ENCODE assay signal across 15 cellular contexts in the genomic region with DNA sequence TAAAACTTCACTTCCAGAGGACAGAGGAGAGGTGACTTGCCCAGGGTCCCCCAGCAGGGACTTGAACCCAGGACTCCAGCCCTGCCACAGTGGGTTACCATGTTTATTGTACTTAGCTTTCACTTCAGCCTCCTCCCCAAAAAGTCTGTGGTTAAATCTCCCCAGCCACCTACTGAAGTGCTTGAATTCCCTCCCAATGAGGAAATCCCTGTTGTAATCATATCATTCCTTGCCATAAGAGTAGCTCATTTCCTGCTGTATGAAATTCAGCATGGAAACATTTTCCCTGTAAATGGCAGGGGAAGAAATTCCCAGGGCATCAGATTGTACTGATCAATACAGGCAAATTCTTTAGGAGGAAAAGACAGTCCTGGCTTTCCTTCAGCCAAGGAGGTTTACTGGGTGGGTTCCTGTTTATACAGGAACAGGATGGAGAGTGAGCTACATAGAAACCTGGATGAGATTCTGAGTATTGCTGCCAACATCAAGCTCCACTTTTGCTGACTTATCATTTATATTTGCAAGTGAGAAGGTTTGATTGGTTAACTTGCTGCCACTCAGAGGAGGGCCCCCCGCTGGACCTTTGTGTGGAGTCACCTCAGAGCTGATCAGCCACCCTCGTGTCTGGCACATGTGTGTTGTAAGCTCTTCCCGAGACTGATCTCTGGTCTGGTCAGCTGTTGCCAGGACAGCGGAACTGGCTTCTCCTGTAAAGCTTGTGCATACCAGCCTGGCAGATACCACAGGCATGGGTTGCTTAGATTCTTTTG. TPM values are rescaled to one million over a fixed set of nuclear protein-coding genes. Genes with fewer than 3 reads are reported as not detected.
DNase-seq lines count a peak whose midpoint lies in the region; ATAC-seq, FAIRE-seq and TF ChIP-seq lines count a peak whose summit lies in the region.
"Had no signal": no experiment of that assay in that cellular context is flagged by ENCODE, and none has a peak within 500 bp of the region (broad histone marks: within the 10 kb centered on the region; RNA-seq: fewer than 3 reads in every experiment).

No MANE protein-coding gene starts in this region.

- no peak for FAIRE-seq in HepG2 (lab: Jason Lieb, UNC)

- H3K27me3 Mint-ChIP-seq in activated CD4-positive, alpha-beta T cell treated with anti-CD3 and anti-CD28 coated beads, Interleukin-2, amount 10 ng/mL, durations not matched to agents 24 days and 14 days, result peaks cover 28% of the 10 kb centered on the region

- no peak overlapping the region for H2AFZ ChIP-seq in HepG2 (ENCODE audit: low read length)

- peaks cover 21% of the 10 kb centered on the region for H3K4me1 ChIP-seq in HepG2 (ENCODE audit: insufficient read depth, low read length)
- H3K4me1 ChIP-seq: tibial artery had no signal

- TF ChIP-seq POLR2A in HepG2 (IDR thresholded peaks at IDR 0.05; ENCODE audit: insufficient read depth in 1 of 2, low read depth in 2 of 2, low read length in 2 of 2), result no peak

- no peaks in the 10 kb centered on the region for H3K36me3 Mint-ChIP-seq in activated CD4-positive, alpha-beta T cell treated with anti-CD3 and anti-CD28 coated beads, Interleukin-2, amount 10 ng/mL, durations not matched to agents 24 days and 14 days (ENCODE audit: low read depth)

- TF ChIP-seq EP300 in HepG2 (IDR thresholded peaks at IDR 0.05; ENCODE audit: low read depth in 2 of 2, low read length in 2 of 2) (0 out of 4 replicates have a peak, but pooled peaks of 1 of the 2 experiments have one; percentile 18), HepG2 (CRISPR knock-in tag; IDR thresholded peaks at IDR 0.05; ENCODE audit: borderline replicate concordance) (peak; percentile 31; the same call in 1 of the 2 replicates)

- H3K27ac ChIP-seq in HepG2 (ENCODE audit: extremely low read length, insufficient read depth, low read length), result no peak overlapping the region
- H3K27ac ChIP-seq: skin epidermis, tibial artery had no signal

- DNase-seq in AG04449 (ENCODE audit: low read depth, low spot score), result peak; percentile 33
- peak; percentile 61 for DNase-seq in LHCN-M2 (ENCODE audit: low read depth)
- DNase-seq in dermis blood vessel endothelial cell, result peak; percentile 31
- DNase-seq in HepG2 (ENCODE audit: low spot score), result peak; percentile 68
- no peak for DNase-seq in activated CD4-positive, alpha-beta T cell treated with anti-CD3 and anti-CD28 coated beads, Interleukin-2, amount 10 ng/mL, durations not matched to agents 24 days and 14 days
- no peak for DNase-seq in NOMO-1 (lab: John Stamatoyannopoulos, UW; ENCODE audit: unreplicated experiment in 2 of 2)
- no peak for DNase-seq in T-helper 9 cell
- DNase-seq: activated naive CD4-positive, alpha-beta T cell treated with Interleukin-2 at 50 U/mL for 16 hours; cortex of kidney; DMS53; hypothalamus; NCI-H1048; tibial artery had no signal

- no peaks in the 10 kb centered on the region for H4K20me1 ChIP-seq in HepG2 (ENCODE audit: insufficient read depth, low read length)

- no peaks in the 10 kb centered on the region for H3K4me1 Mint-ChIP-seq in activated CD4-positive, alpha-beta T cell treated with anti-CD3 and anti-CD28 coated beads, Interleukin-2, amount 10 ng/mL, durations not matched to agents 24 days and 14 days

- H3K36me3 ChIP-seq in HepG2 (replicated peaks in 1 of 2; ENCODE audit: control insufficient read depth in 1 of 2, insufficient read depth in 2 of 2, low read length in 2 of 2), result no peaks in the 10 kb centered on the region
- H3K36me3 ChIP-seq: tibial artery had no signal

- no peak overlapping the region for H3K9ac ChIP-seq in HepG2 (ENCODE audit: insufficient read depth, low read depth, low read length)

- TF ChIP-seq RAD21 in HepG2 (CRISPR knock-in tag; IDR thresholded peaks at IDR 0.05), result no peak

- no TSS peak for BruUV-seq in HepG2 (replicated peaks; lab: Mats Ljungman, UMichigan)

- ATAC-seq in HepG2, result peak; percentile 98
- ATAC-seq in GM21390 (IDR thresholded peaks at IDR 0.05; ENCODE audit: unreplicated experiment), result no peak

- H3K4me3 Mint-ChIP-seq in activated CD4-positive, alpha-beta T cell treated with anti-CD3 and anti-CD28 coated beads, Interleukin-2, amount 10 ng/mL, durations not matched to agents 24 days and 14 days, result no peak overlapping the region

- no peaks in the 10 kb centered on the region for H3K79me2 ChIP-seq in HepG2 (ENCODE audit: insufficient read depth, low read length)

- H3K27me3 ChIP-seq in HepG2 (ENCODE audit: control insufficient read depth in 1 of 2, insufficient read depth in 2 of 2, low read length in 2 of 2), result no peaks in the 10 kb centered on the region; a peak in 1 of 5 replicates

- no peak overlapping the region for H3K4me2 ChIP-seq in HepG2 (ENCODE audit: low read depth, low read length)

- no peak overlapping the region for H3K4me3 ChIP-seq in AG04449 (ENCODE audit: low read depth, low read length)
- no peak overlapping the region for H3K4me3 ChIP-seq in HepG2 (replicated peaks in 1 of 3; ENCODE audit: insufficient read depth in 1 of 3, low read depth in 2 of 3, low read length in 3 of 3)
- H3K4me3 ChIP-seq: skin epidermis, tibial artery had no signal

- H3K9me3 ChIP-seq in HepG2 (ENCODE audit: low read length), result no peaks in the 10 kb centered on the region
- H3K9me3 ChIP-seq: tibial artery had no signal

- no peak overlapping the region for H3K27ac Mint-ChIP-seq in activated CD4-positive, alpha-beta T cell treated with anti-CD3 and anti-CD28 coated beads, Interleukin-2, amount 10 ng/mL, durations not matched to agents 24 days and 14 days

- no peaks in the 10 kb centered on the region for H3K9me3 Mint-ChIP-seq in activated CD4-positive, alpha-beta T cell treated with anti-CD3 and anti-CD28 coated beads, Interleukin-2, amount 10 ng/mL, durations not matched to agents 24 days and 14 days

- TF ChIP-seq CTCF in AG04449 (IDR thresholded peaks at IDR 0.05; ENCODE audit: insufficient read depth, low read length, missing control alignments) (no peak), HepG2 (CRISPR knock-in tag; IDR thresholded peaks at IDR 0.05) (no peak)

- 13% methylated on average over 2 of the region's 4 CpGs for WGBS in HepG2 (ENCODE audit: low lambda C conversion rate)

- CTCF ChIA-PET in AG04449 (lab: Yijun Ruan, JAX), result interaction anchor here (0.8 to 1.0 kb wide), 2 partner anchors 40 to 51 kb away, joined by 3 read pairs; no protein-coding TSS in a partner anchor
- CTCF ChIA-PET in HepG2 (lab: Yijun Ruan, JAX; ENCODE audit: low intra/inter-chr PET ratio, low total read pairs), result no interaction called here

- in situ Hi-C loops in HepG2 (cut with HindIII; ENCODE audit: extremely low pct_ligation_motif_present, low pct_unique_long_range_greater_than_20kb), result no loop called here

- POLR2A ChIA-PET in AG04449 (lab: Yijun Ruan, JAX), result no interaction called here
- POLR2A ChIA-PET in HepG2 (lab: Yijun Ruan, JAX), result no interaction called here

- intact Hi-C loops in HepG2 (cut with micrococcal nuclease; ENCODE audit: unreplicated experiment), result no loop called here
- intact Hi-C loops in activated CD4-positive, alpha-beta T cell treated with anti-CD3 and anti-CD28 coated beads, Interleukin-2, amount 10 ng/mL, durations not matched to agents 24 days and 14 days (cut with micrococcal nuclease), result loop anchor here (1.0 kb wide), 1 partner anchor 38 kb away; no protein-coding TSS in a partner anchor

TF ChIP-seq in HepG2, 621 proteins besides CTCF, POLR2A, EP300 and RAD21 (continues in another document):
- TF ChIP-seq GATA4 (IDR thresholded peaks at IDR 0.05; ENCODE audit: borderline replicate concordance, low read depth) (no peak), HOXA9 (CRISPR knock-in tag; IDR thresholded peaks at IDR 0.05; ENCODE audit: borderline replicate concordance) (no peak), CENPX (CRISPR knock-in tag; IDR thresholded peaks at IDR 0.05) (no peak), ZNF441 (CRISPR knock-in tag; IDR thresholded peaks at IDR 0.05; ENCODE audit: borderline replicate concordance) (peak; percentile 68; the same call in 1 of the 2 replicates), NKX3-1 (CRISPR knock-in tag; IDR thresholded peaks at IDR 0.05) (no peak), ZNF549 (CRISPR knock-in tag; IDR thresholded peaks at IDR 0.05) (no peak), SAP130 (CRISPR knock-in tag; IDR thresholded peaks at IDR 0.05; ENCODE audit: low read depth) (peak; percentile 73), RARA (CRISPR knock-in tag; IDR thresholded peaks at IDR 0.05) (peak; percentile 60), HOXA3 (CRISPR knock-in tag; IDR thresholded peaks at IDR 0.05) (peak; percentile 59; the same call in 1 of the 2 replicates)
- TF ChIP-seq, protein P1, sequence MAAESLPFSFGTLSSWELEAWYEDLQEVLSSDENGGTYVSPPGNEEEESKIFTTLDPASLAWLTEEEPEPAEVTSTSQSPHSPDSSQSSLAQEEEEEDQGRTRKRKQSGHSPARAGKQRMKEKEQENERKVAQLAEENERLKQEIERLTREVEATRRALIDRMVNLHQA (CRISPR knock-in tag; IDR thresholded peaks at IDR 0.05), result no peak

RNA-seq across cellular contexts. Expression of a gene that starts 16.4 kb away (rescaled TPM):
- 17.0 and 21.3 TPM in 2 replicates for total RNA-seq in LHCN-M2 (2014; rRNA removed)
- 5.2 TPM for polyA plus RNA-seq in LHCN-M2 (2012)
- 16.0 and 24.4 TPM in 2 replicates for total RNA-seq in dermis blood vessel endothelial cell
- 32.0 and 34.2 TPM in 2 replicates for total RNA-seq in HepG2 (2016; rRNA removed; fragmentation: Illumina TruSeq; extraction: Trizol)
- 1.8 and 3.3 TPM in 2 replicates for total RNA-seq in HepG2 (2016; cell fraction: cytosol; rRNA removed; fragmentation: Illumina TruSeq; extraction: Trizol; ENCODE audit: low read depth)
- 30.1 and 30.9 TPM in 2 replicates for total RNA-seq in HepG2 (2016; cell fraction: insoluble cytoplasmic fraction; rRNA removed; fragmentation: Illumina TruSeq; extraction: Trizol)
- total RNA-seq in HepG2 (2016; cell fraction: membrane; rRNA removed; fragmentation: Illumina TruSeq; extraction: Trizol), result 22.1 and 23.4 TPM in 2 replicates
- 34.9 and 35.6 TPM in 2 replicates for total RNA-seq in HepG2 (2016; cell fraction: nucleus; rRNA removed; fragmentation: Illumina TruSeq; extraction: Trizol)
- polyA plus RNA-seq in HepG2 (2011; rRNA removed), result 8.2 and 11.2 TPM in 2 replicates
- polyA plus RNA-seq in HepG2 (2011; cell fraction: cytosol; rRNA removed), result 5.4 and 9.0 TPM in 2 replicates
- 4.6 and 5.6 TPM in 2 replicates for polyA plus RNA-seq in HepG2 (2011; cell fraction: nucleus; rRNA removed)
- polyA plus RNA-seq in HepG2 (2012), result 13.9 and 14.8 TPM in 2 replicates
- polyA plus RNA-seq in HepG2 (2016; cell fraction: cytosol; fragmentation: Illumina TruSeq; extraction: Trizol; ENCODE audit: low read depth), result 1.5 and 2.0 TPM in 2 replicates
- polyA plus RNA-seq in HepG2 (2016; cell fraction: insoluble cytoplasmic fraction; fragmentation: Illumina TruSeq; extraction: Trizol; ENCODE audit: low read depth), result 20.4 and 20.5 TPM in 2 replicates
- 9.6 and 10.4 TPM in 2 replicates for polyA plus RNA-seq in HepG2 (2016; cell fraction: membrane; fragmentation: Illumina TruSeq; extraction: Trizol; ENCODE audit: low read depth)
- polyA plus RNA-seq in HepG2 (2016; cell fraction: nucleus; fragmentation: Illumina TruSeq; extraction: Trizol; ENCODE audit: insufficient read depth, low read depth), result 17.1 and 18.4 TPM in 2 replicates
- polyA minus RNA-seq in HepG2 (2011; rRNA and poly(A)+ RNA removed; ENCODE audit: low replicate concordance), result 21.5 and 39.5 TPM in 2 replicates
- 38.4 and 49.5 TPM in 2 replicates for polyA minus RNA-seq in HepG2 (2011; cell fraction: cytosol; rRNA and poly(A)+ RNA removed)
- polyA minus RNA-seq in HepG2 (2011; cell fraction: nucleus; rRNA and poly(A)+ RNA removed), result 38.2 and 59.4 TPM in 2 replicates
- total RNA-seq in activated CD4-positive, alpha-beta T cell treated with anti-CD3 and anti-CD28 coated beads, Interleukin-2, amount 10 ng/mL, durations not matched to agents 24 days and 14 days, result 23.3 and 23.5 TPM in 2 replicates

Comparison
In these comparisons a context has a peak if more than half of its experiments do, and no peak if none do; other contexts are left out.
1. DNase-seq: peak in AG04449 (single experiment), LHCN-M2 (single experiment), dermis blood vessel endothelial cell (single experiment) and HepG2 (single experiment); none in activated CD4-positive, alpha-beta T cell treated with anti-CD3 and anti-CD28 coated beads, Interleukin-2, amount 10 ng/mL, durations not matched to agents 24 days and 14 days (single experiment), NOMO-1 (0 of 2) and T-helper 9 cell (single experiment).